Comparison of ENCODE assay signal across 24 cellular contexts in genomic region chr2:60811491-60812370, GRCh38. TPM values are rescaled to one million over a fixed set of nuclear protein-coding genes. Genes with fewer than 3 reads are reported as not detected.
DNase-seq lines count a peak whose midpoint lies in the region; ATAC-seq and TF ChIP-seq lines count a peak whose summit lies in the region.
"Had no signal": no experiment of that assay in that cellular context is flagged by ENCODE, and none has a peak within 500 bp of the region (broad histone marks: within the 10 kb centered on the region; RNA-seq: fewer than 3 reads in every experiment).

No MANE protein-coding gene starts in this region.

- ATAC-seq in left lung (no peak), GM19467 (IDR thresholded peaks at IDR 0.05; ENCODE audit: unreplicated experiment) (no peak)

- peak; percentile 38 for DNase-seq in activated CD8-positive, alpha-beta memory T cell treated with anti-CD3 and anti-CD28 coated beads for 24 hours
- DNase-seq in activated CD8-positive, alpha-beta memory T cell treated with anti-CD3 and anti-CD28 coated beads, Interleukin-2, amount 50 U/mL, for 48 hours, result no peak
- peak; percentile 64 for DNase-seq in SK-N-DZ (ENCODE audit: low spot score)
- peak; percentile 23 for DNase-seq in islet precursor cell
- peak; percentile 20 for DNase-seq in stimulated activated CD8-positive, alpha-beta memory T cell treated with anti-CD3 and anti-CD28 coated beads, Interleukin-4, amount 100 ng/mL, for 48 hours
- DNase-seq in left lung, result no peak
- no peak for DNase-seq in SW480 (ENCODE audit: low spot score)
- DNase-seq: BE2C, Calu3, DMS79 treated with DMSO at 0.1 percent for 48 hours, GF-D8, IMR-90, KG1, MG63, NCI-H1105 treated with DMSO at 0.1 percent for 48 hours, NCI-H146, NCI-H1930, NCI-H2107, NCI-H524, NCI-H774 had no signal

- no peak overlapping the region for H3K4me3 ChIP-seq in left lung
- H3K4me3 ChIP-seq: HAP-1, MG63, SJSA1 had no signal

- no peaks in the 10 kb centered on the region for H3K27me3 ChIP-seq in left lung
- H3K27me3 ChIP-seq: BE2C, MG63, SJSA1 had no signal

- H3K4me1 ChIP-seq in left lung, result no peaks in the 10 kb centered on the region
- H3K4me1 ChIP-seq: BE2C, HAP-1 had no signal

- no peak overlapping the region for H3K27ac ChIP-seq in left lung
- H3K27ac ChIP-seq: 22Rv1, SJSA1 had no signal

- intact Hi-C loops in left lung (cut with DNase I), result no loop called here

- H3K36me3 ChIP-seq in left lung, result no peaks in the 10 kb centered on the region
- H3K36me3 ChIP-seq: BE2C, HAP-1, MG63, SJSA1 had no signal

- TF ChIP-seq CTCF in left lung (IDR thresholded peaks at IDR 0.05), result no peak

- H3K9me3 ChIP-seq in left lung, result no peaks in the 10 kb centered on the region
- H3K9me3 ChIP-seq: BE2C, HAP-1, MG63, SJSA1 had no signal

RNA-seq across cellular contexts. Expression of gene PAPOLG, which starts 55.7 kb away (rescaled TPM):
- 10.1 and 12.7 TPM in 2 replicates for polyA plus RNA-seq in SK-N-DZ (2014; cell fraction: cytosol; rRNA removed)
- polyA plus RNA-seq in SK-N-DZ (2014; cell fraction: nucleus; rRNA removed), result 9.9 and 10.0 TPM in 2 replicates
- total RNA-seq in left lung, result 10 to 100 TPM; 11.3 to 16.1 TPM

Comparison
In these comparisons a context has a peak if more than half of its experiments do, and no peak if none do; other contexts are left out.
1. DNase-seq: peak in activated CD8-positive, alpha-beta memory T cell treated with anti-CD3 and anti-CD28 coated beads for 24 hours (single experiment), SK-N-DZ (single experiment), islet precursor cell (single experiment) and stimulated activated CD8-positive, alpha-beta memory T cell treated with anti-CD3 and anti-CD28 coated beads, Interleukin-4, amount 100 ng/mL, for 48 hours (single experiment); none in activated CD8-positive, alpha-beta memory T cell treated with anti-CD3 and anti-CD28 coated beads, Interleukin-2, amount 50 U/mL, for 48 hours (single experiment), left lung (0 of 2) and SW480 (single experiment).